In genomic region chr18:57051586-57052044, GRCh38 we compare ENCODE assay signal across 12 cellular contexts.
DNase-seq lines count a peak whose midpoint lies in the region; ATAC-seq, FAIRE-seq and TF ChIP-seq lines count a peak whose summit lies in the region.
"Had no signal": no experiment of that assay in that cellular context is flagged by ENCODE, and none has a peak within 500 bp of the region (broad histone marks: within the 10 kb centered on the region; RNA-seq: fewer than 3 reads in every experiment).

No MANE protein-coding gene starts in this region.

- no peak overlapping the region for H3K9ac ChIP-seq in GM12878 (ENCODE audit: control insufficient read depth, insufficient read depth, low read length)

- TF ChIP-seq POLR2A in GM12878 (IDR thresholded peaks at IDR 0.05; ENCODE audit: low read depth, low read length) = no peak
- no peak for TF ChIP-seq POLR2A in vagina (IDR thresholded peaks at IDR 0.05)

- H3K27ac ChIP-seq in GM12878 (ENCODE audit: control insufficient read depth, insufficient read depth) = no peak overlapping the region
- H3K27ac ChIP-seq in vagina = no peak overlapping the region
- H3K27ac ChIP-seq: HL-60 had no signal

- no peak overlapping the region for H3K4me3 Mint-ChIP-seq in activated CD8-positive, alpha-beta memory T cell treated with anti-CD3 and anti-CD28 coated beads, Interleukin-2, amount 10 ng/mL, durations not matched to agents 7 days and 5 days
- H3K4me3 Mint-ChIP-seq: CD4-positive, alpha-beta memory T cell; nephron had no signal

- RAD21 ChIA-PET in GM12878 (lab: Charles Lee; ENCODE audit: unreplicated experiment) = interaction anchor here (0.8 to 2.8 kb wide), 13 partner anchors 22 to 394 kb away, joined by 3 to 11 read pairs (median 4); no protein-coding TSS in a partner anchor

- H2AFZ ChIP-seq in GM12878 (ENCODE audit: control insufficient read depth, low read depth, low read length) = no peak overlapping the region

- peaks cover 6% of the 10 kb centered on the region; the same call in 2 of the 3 replicates for H3K9me3 ChIP-seq in GM12878 (replicated peaks; ENCODE audit: control insufficient read depth, insufficient read depth, low read length)
- no peaks in the 10 kb centered on the region for H3K9me3 ChIP-seq in vagina

- no peaks in the 10 kb centered on the region for H3K36me3 ChIP-seq in GM12878 (ENCODE audit: control insufficient read depth in 2 of 2, insufficient read depth in 2 of 2, low read length in 1 of 2)
- no peaks in the 10 kb centered on the region for H3K36me3 ChIP-seq in vagina

- no peak overlapping the region for H3K27ac Mint-ChIP-seq in activated CD8-positive, alpha-beta memory T cell treated with anti-CD3 and anti-CD28 coated beads, Interleukin-2, amount 10 ng/mL, durations not matched to agents 7 days and 5 days
- H3K27ac Mint-ChIP-seq: CD4-positive, alpha-beta memory T cell; nephron had no signal

- TF ChIP-seq EP300 in GM12878 (IDR thresholded peaks at IDR 0.05; ENCODE audit: borderline replicate concordance in 1 of 2, control insufficient read depth in 1 of 2, low read depth in 2 of 2, low read length in 2 of 2) = peak in 1 of 2 experiments; percentile 47; a peak in 1 of 4 replicates

- DNase-seq in GM10248 (ENCODE audit: extremely low spot score) = peak; percentile 39
- peak; percentile 47 for DNase-seq in GM12878 (ENCODE audit: low read depth, low spot score)
- no peak for DNase-seq in activated CD8-positive, alpha-beta memory T cell treated with anti-CD3 and anti-CD28 coated beads, Interleukin-2, amount 10 ng/mL, durations not matched to agents 7 days and 5 days
- no peak for DNase-seq in NCI-H526 treated with DMSO at 0.1 percent for 48 hours (lab: John Stamatoyannopoulos, UW)
- DNase-seq in vagina (ENCODE audit: extremely low spot score in 2 of 2) = no peak
- DNase-seq: activated naive CD4-positive, alpha-beta T cell; CD4-positive, alpha-beta memory T cell had no signal

- POLR2A ChIA-PET in GM10248 (lab: Yijun Ruan, JAX) (no interaction called here), GM12878 (lab: Charles Lee) (interaction anchor here (1.4 kb wide), 1 partner anchor 48 kb away, joined by 4 read pairs; no protein-coding TSS in a partner anchor)

- no peak overlapping the region for H3K4me3 ChIP-seq in GM12878
- H3K4me3 ChIP-seq in vagina = no peak overlapping the region

- H3K27me3 Mint-ChIP-seq in activated CD8-positive, alpha-beta memory T cell treated with anti-CD3 and anti-CD28 coated beads, Interleukin-2, amount 10 ng/mL, durations not matched to agents 7 days and 5 days = peaks cover 12% of the 10 kb centered on the region

- BruUV-seq in GM12878 (replicated peaks; lab: Mats Ljungman, UMichigan) = no TSS peak

- no peaks in the 10 kb centered on the region for H3K79me2 ChIP-seq in GM12878 (ENCODE audit: control insufficient read depth, insufficient read depth, low read length)

- TF ChIP-seq CTCF in GM10248 (IDR thresholded peaks at IDR 0.05; ENCODE audit: control extremely low read depth, extremely low read depth, low read depth, missing control alignments) (no peak), GM12878 (IDR thresholded peaks at IDR 0.05 in 2 of 3, conservative IDR thresholded peaks at IDR 0.05 in 1 of 3; ENCODE audit: control insufficient read depth in 2 of 3, extremely low read depth in 1 of 3, insufficient read depth in 1 of 3, low read depth in 3 of 3, low read length in 3 of 3) (no peak), vagina (IDR thresholded peaks at IDR 0.05) (no peak)

- intact Hi-C loops in GM12878 (cut with micrococcal nuclease; ENCODE audit: unreplicated experiment) (loop anchor here (1.0 to 5.0 kb wide), 6 partner anchors 26 to 511 kb away; no protein-coding TSS in a partner anchor), vagina (cut with DNase I) (no loop called here)

- no peaks in the 10 kb centered on the region for H3K36me3 Mint-ChIP-seq in activated CD8-positive, alpha-beta memory T cell treated with anti-CD3 and anti-CD28 coated beads, Interleukin-2, amount 10 ng/mL, durations not matched to agents 7 days and 5 days
- H3K36me3 Mint-ChIP-seq: CD4-positive, alpha-beta memory T cell had no signal

- H3K9me3 Mint-ChIP-seq in activated CD8-positive, alpha-beta memory T cell treated with anti-CD3 and anti-CD28 coated beads, Interleukin-2, amount 10 ng/mL, durations not matched to agents 7 days and 5 days (ENCODE audit: low read depth) = peaks cover 4% of the 10 kb centered on the region
- H3K9me3 Mint-ChIP-seq: nephron had no signal

- SMC1A ChIA-PET in GM12878 (lab: Charles Lee; ENCODE audit: uncharacterized antibody, unreplicated experiment) = interaction anchor here (0.7 to 2.1 kb wide), 20 partner anchors 9 to 391 kb away, joined by 3 to 14 read pairs (median 3); no protein-coding TSS in a partner anchor

- ATAC-seq in GM19455 (IDR thresholded peaks at IDR 0.05; ENCODE audit: unreplicated experiment) (peak; percentile 45), HG03342 (IDR thresholded peaks at IDR 0.05; ENCODE audit: unreplicated experiment) (peak; percentile 57), GM12878 (peak; percentile 89), GM21737 (IDR thresholded peaks at IDR 0.05; ENCODE audit: unreplicated experiment) (no peak)
- ATAC-seq in activated CD8-positive, alpha-beta memory T cell treated with anti-CD3 and anti-CD28 coated beads, Interleukin-2, amount 10 ng/mL, durations not matched to agents 7 days and 5 days = no peak

- no peak for FAIRE-seq in GM12878 (lab: Jason Lieb, UNC)

- 7% methylated on average over 4 of the region's 4 CpGs for WGBS in GM12878 (ENCODE audit: insufficient coverage, insufficient replicate concordance, low lambda C conversion rate, missing lambda C conversion rate)

- H4K20me1 ChIP-seq in GM12878 (ENCODE audit: control insufficient read depth, insufficient read depth) = no peaks in the 10 kb centered on the region

- H3K27me3 ChIP-seq in GM12878 (replicated peaks in 1 of 2; ENCODE audit: control insufficient read depth in 2 of 2, insufficient read depth in 2 of 2, low read length in 1 of 2) (no peaks in the 10 kb centered on the region), vagina (no peaks in the 10 kb centered on the region)

- no peak for TF ChIP-seq RAD21 in GM12878 (IDR thresholded peaks at IDR 0.05; ENCODE audit: insufficient read depth, low read depth, low read length)

- CTCF ChIA-PET in GM10248 (lab: Yijun Ruan, JAX) (interaction anchor here (1.1 to 1.9 kb wide), 4 partner anchors 9 to 396 kb away, joined by 3 to 4 read pairs (median 4); no protein-coding TSS in a partner anchor), GM12878 (lab: Yijun Ruan, JAX) (interaction anchor here (0.8 to 2.3 kb wide), 11 partner anchors 9 to 507 kb away, joined by 3 to 19 read pairs (median 3); no protein-coding TSS in a partner anchor)
- CTCF ChIA-PET in activated CD8-positive, alpha-beta memory T cell treated with anti-CD3 and anti-CD28 coated beads, Interleukin-2, amount 10 ng/mL, durations not matched to agents 7 days and 5 days (lab: Charles Lee) = no interaction called here

- H3K4me1 ChIP-seq in GM12878 (ENCODE audit: control insufficient read depth, insufficient read depth, low read length) (peaks cover 11% of the 10 kb centered on the region), vagina (no peaks in the 10 kb centered on the region)

- no peaks in the 10 kb centered on the region for H3K4me1 Mint-ChIP-seq in activated CD8-positive, alpha-beta memory T cell treated with anti-CD3 and anti-CD28 coated beads, Interleukin-2, amount 10 ng/mL, durations not matched to agents 7 days and 5 days
- H3K4me1 Mint-ChIP-seq: CD4-positive, alpha-beta memory T cell; nephron had no signal

- no peak overlapping the region for H3K4me2 ChIP-seq in GM12878 (ENCODE audit: control insufficient read depth, insufficient read depth)

- in situ Hi-C loops in GM12878 (cut with MboI) = no loop called here

TF ChIP-seq in GM12878, 131 proteins besides CTCF, POLR2A, EP300 and RAD21 (continues in another document):
- TF ChIP-seq DPF2 (IDR thresholded peaks at IDR 0.05) = peak; percentile 42; the same call in 1 of the 2 replicates
- TF ChIP-seq POLR2AphosphoS2 (IDR thresholded peaks at IDR 0.05; ENCODE audit: low read depth, low read length) = no peak
- no peak for TF ChIP-seq NKRF (conservative IDR thresholded peaks at IDR 0.05)

Comparison
In these comparisons a context has a peak if more than half of its experiments do, and no peak if none do; other contexts are left out.
1. DNase-seq: peak in GM10248 (single experiment) and GM12878 (single experiment); none in activated CD8-positive, alpha-beta memory T cell treated with anti-CD3 and anti-CD28 coated beads, Interleukin-2, amount 10 ng/mL, durations not matched to agents 7 days and 5 days (single experiment), NCI-H526 treated with DMSO at 0.1 percent for 48 hours (single experiment) and vagina (0 of 2).
2. ATAC-seq: peak in GM19455 (single experiment), HG03342 (single experiment) and GM12878 (single experiment); none in activated CD8-positive, alpha-beta memory T cell treated with anti-CD3 and anti-CD28 coated beads, Interleukin-2, amount 10 ng/mL, durations not matched to agents 7 days and 5 days (single experiment) and GM21737 (single experiment).